13 cellular contexts compared by ENCODE assay signal in genomic region chr3:48765376-48765775, GRCh38. TPM values are rescaled to one million over a fixed set of nuclear protein-coding genes. Genes with fewer than 3 reads are reported as not detected.
DNase-seq lines count a peak whose midpoint lies in the region; ATAC-seq, FAIRE-seq and TF ChIP-seq lines count a peak whose summit lies in the region.
"Had no signal": no experiment of that assay in that cellular context is flagged by ENCODE, and none has a peak within 500 bp of the region (broad histone marks: within the 10 kb centered on the region; RNA-seq: fewer than 3 reads in every experiment).

No MANE protein-coding gene starts in this region.

- H3K9me3 Mint-ChIP-seq in natural killer cell: no peaks in the 10 kb centered on the region
- no peaks in the 10 kb centered on the region for H3K9me3 Mint-ChIP-seq in natural killer cell treated with Interleukin-12 subunit alpha and Interleukin-12 subunit beta and Interleukin-15 and Interleukin-18, amount 100 ng/mL, for 72 hours
- H3K9me3 Mint-ChIP-seq: activated naive CD8-positive, alpha-beta T cell treated with anti-CD3 and anti-CD28 coated beads, Interleukin-2, amount 10 ng/mL, durations not matched to agents 7 days and 5 days had no signal

- DNase-seq in natural killer cell (no peak), foreskin keratinocyte (peak in 1 of 2 donors; percentile 29), NCI-H748 (lab: John Stamatoyannopoulos, UW; ENCODE audit: unreplicated experiment) (no peak), RCC 7860 (ENCODE audit: low spot score) (no peak)
- no peak for DNase-seq in natural killer cell treated with Interleukin-12 subunit alpha and Interleukin-12 subunit beta and Interleukin-15 and Interleukin-18, amount 100 ng/mL, for 72 hours (ENCODE audit: low spot score)
- DNase-seq: activated naive CD8-positive, alpha-beta T cell treated with anti-CD3 and anti-CD28 coated beads, Interleukin-2, amount 10 ng/mL, durations not matched to agents 7 days and 5 days; Caco-2; NCI-H1930; T1000 had no signal

- no peak for FAIRE-seq in RCC 7860 (lab: Jason Lieb, UNC)
- FAIRE-seq: GM19239 had no signal

- H3K27me3 Mint-ChIP-seq in natural killer cell (ENCODE audit: low read depth in 2 of 2): no peaks in the 10 kb centered on the region
- H3K27me3 Mint-ChIP-seq in natural killer cell treated with Interleukin-12 subunit alpha and Interleukin-12 subunit beta and Interleukin-15 and Interleukin-18, amount 100 ng/mL, for 72 hours: no peaks in the 10 kb centered on the region
- H3K27me3 Mint-ChIP-seq: activated naive CD8-positive, alpha-beta T cell treated with anti-CD3 and anti-CD28 coated beads, Interleukin-2, amount 10 ng/mL, durations not matched to agents 7 days and 5 days had no signal

- H3K4me3 Mint-ChIP-seq in natural killer cell: no peak overlapping the region
- H3K4me3 Mint-ChIP-seq in natural killer cell treated with Interleukin-12 subunit alpha and Interleukin-12 subunit beta and Interleukin-15 and Interleukin-18, amount 100 ng/mL, for 72 hours: no peak overlapping the region
- H3K4me3 Mint-ChIP-seq: activated naive CD8-positive, alpha-beta T cell treated with anti-CD3 and anti-CD28 coated beads, Interleukin-2, amount 10 ng/mL, durations not matched to agents 7 days and 5 days had no signal

- H3K4me1 Mint-ChIP-seq in natural killer cell: peaks cover 0 to 6% of the 10 kb centered on the region in 2 donors
- H3K4me1 Mint-ChIP-seq in natural killer cell treated with Interleukin-12 subunit alpha and Interleukin-12 subunit beta and Interleukin-15 and Interleukin-18, amount 100 ng/mL, for 72 hours (ENCODE audit: low read depth in 2 of 2): no peaks in the 10 kb centered on the region

- H3K27ac Mint-ChIP-seq in natural killer cell: peak overlapping the region; percentile 3 to 67
- H3K27ac Mint-ChIP-seq in natural killer cell treated with Interleukin-12 subunit alpha and Interleukin-12 subunit beta and Interleukin-15 and Interleukin-18, amount 100 ng/mL, for 72 hours: peak overlapping the region in 1 of 2 donors; percentile 13

- TF ChIP-seq CTCF in natural killer cell (IDR thresholded peaks at IDR 0.05) (no peak), foreskin keratinocyte (conservative IDR thresholded peaks at IDR 0.05) (peak; percentile 61)

- ATAC-seq in natural killer cell (peak in 2 of 3 donors; percentile 40 to 49), SK-N-SH treated with all-trans-retinoic acid at 6 μM for 48 hours (peak; percentile 49; the same call in 1 of the 3 replicates), foreskin keratinocyte (peak; percentile 25), GM21529 (IDR thresholded peaks at IDR 0.05; ENCODE audit: unreplicated experiment) (no peak), HG02970 (IDR thresholded peaks at IDR 0.05; ENCODE audit: low FRiP score, unreplicated experiment) (no peak)
- ATAC-seq in natural killer cell treated with Interleukin-12 subunit alpha and Interleukin-12 subunit beta and Interleukin-15 and Interleukin-18, amount 100 ng/mL, for 72 hours: no peak

- H3K27me3 ChIP-seq in foreskin keratinocyte: no peaks in the 10 kb centered on the region

- H3K36me3 Mint-ChIP-seq in natural killer cell: no peaks in the 10 kb centered on the region
- peaks cover 6% of the 10 kb centered on the region for H3K36me3 Mint-ChIP-seq in natural killer cell treated with Interleukin-12 subunit alpha and Interleukin-12 subunit beta and Interleukin-15 and Interleukin-18, amount 100 ng/mL, for 72 hours

- H3K27ac ChIP-seq in foreskin keratinocyte: no peak overlapping the region

- H3K4me1 ChIP-seq in foreskin keratinocyte: no peaks in the 10 kb centered on the region
- H3K4me1 ChIP-seq: Caco-2 had no signal

- intact Hi-C loops in natural killer cell (cut with micrococcal nuclease): no loop called here

TF ChIP-seq in SK-N-SH treated with all-trans-retinoic acid at 6 μM for 48 hours, 23 proteins besides CTCF, POLR2A, EP300 and RAD21 (continues in another document):
- TF ChIP-seq CREB5 (CRISPR knock-in tag; IDR thresholded peaks at IDR 0.05; ENCODE audit: low read depth): no peak
- TF ChIP-seq OSR1 (CRISPR knock-in tag; IDR thresholded peaks at IDR 0.05): no peak
- TF ChIP-seq ARNTL (CRISPR knock-in tag; IDR thresholded peaks at IDR 0.05; ENCODE audit: borderline replicate concordance, low read depth): no peak
- TF ChIP-seq RARB (CRISPR knock-in tag; IDR thresholded peaks at IDR 0.05): no peak
- no peak for TF ChIP-seq TSHZ2 (CRISPR knock-in tag; IDR thresholded peaks at IDR 0.05)
- no peak for TF ChIP-seq ESRRG (CRISPR knock-in tag; IDR thresholded peaks at IDR 0.05)
- TF ChIP-seq ZFP3 (CRISPR knock-in tag; IDR thresholded peaks at IDR 0.05): no peak
- TF ChIP-seq PPARA (CRISPR knock-in tag; IDR thresholded peaks at IDR 0.05; ENCODE audit: borderline replicate concordance): no peak
- no peak for TF ChIP-seq BACH2 (CRISPR knock-in tag; IDR thresholded peaks at IDR 0.05; ENCODE audit: borderline replicate concordance)
- TF ChIP-seq CSDC2 (CRISPR knock-in tag; IDR thresholded peaks at IDR 0.05): no peak
- no peak for TF ChIP-seq TOX (CRISPR knock-in tag; IDR thresholded peaks at IDR 0.05; ENCODE audit: borderline replicate concordance)
- no peak for TF ChIP-seq ZNF8 (CRISPR knock-in tag; IDR thresholded peaks at IDR 0.05)
- TF ChIP-seq ZC3H10 (CRISPR knock-in tag; IDR thresholded peaks at IDR 0.05): no peak
- TF ChIP-seq GLIS3 (CRISPR knock-in tag; IDR thresholded peaks at IDR 0.05): no peak
- no peak for TF ChIP-seq ZNF565 (CRISPR knock-in tag; conservative IDR thresholded peaks at IDR 0.05; ENCODE audit: low read depth)
- no peak for TF ChIP-seq ISL1 (CRISPR knock-in tag; IDR thresholded peaks at IDR 0.05)
- TF ChIP-seq SNAI2 (CRISPR knock-in tag; IDR thresholded peaks at IDR 0.05): no peak
- TF ChIP-seq POU6F1 (CRISPR knock-in tag; IDR thresholded peaks at IDR 0.05; ENCODE audit: borderline replicate concordance, low read depth): no peak

RNA-seq across cellular contexts. Expression of gene IP6K2, which starts 48.4 kb away (rescaled TPM):
- total RNA-seq in natural killer cell (100 to 1,000 TPM; 140 to 151 (median 148) TPM), foreskin keratinocyte (58.5 and 62.4 TPM in 2 replicates)
- 10 to 100 TPM; 53.5 to 60.2 TPM for total RNA-seq in natural killer cell treated with Interleukin-12 subunit alpha and Interleukin-12 subunit beta and Interleukin-15 and Interleukin-18, amount 100 ng/mL, for 72 hours
- 59.0 and 65.4 TPM in 2 replicates for polyA plus RNA-seq in foreskin keratinocyte

Comparison
In these comparisons a context has a peak if more than half of its experiments do, and no peak if none do; other contexts are left out.
1. ATAC-seq: peak in natural killer cell (2 of 3), SK-N-SH treated with all-trans-retinoic acid at 6 μM for 48 hours (single experiment) and foreskin keratinocyte (single experiment); none in natural killer cell treated with Interleukin-12 subunit alpha and Interleukin-12 subunit beta and Interleukin-15 and Interleukin-18, amount 100 ng/mL, for 72 hours (0 of 2), GM21529 (single experiment) and HG02970 (single experiment).